ENCODE assay signal across 27 cellular contexts in the genomic region with DNA sequence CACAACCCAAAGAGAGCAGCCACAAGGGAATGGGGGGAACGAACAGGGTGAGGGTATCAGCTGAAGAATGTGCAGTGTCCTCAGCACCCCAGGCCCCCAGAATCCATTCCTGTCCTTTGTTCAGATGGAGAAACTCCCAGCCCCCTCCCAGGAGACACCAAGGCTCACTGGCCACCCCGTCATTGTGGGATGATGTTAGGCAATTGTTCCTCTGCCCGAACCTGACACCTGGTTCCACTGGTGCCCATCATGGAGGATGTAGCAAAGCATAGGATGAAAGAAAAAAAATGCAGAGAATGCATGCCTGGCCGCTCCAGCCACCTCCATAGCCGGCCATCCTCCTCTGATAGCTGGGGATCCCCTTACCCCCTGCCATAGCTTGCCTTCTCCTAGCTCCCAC.
"Had no signal": no experiment of that assay in that cellular context is flagged by ENCODE, and none has a peak within 500 bp of the region (broad histone marks: within the 10 kb centered on the region; RNA-seq: fewer than 3 reads in every experiment).

No MANE protein-coding gene starts in this region.

- H3K36me3 Mint-ChIP-seq: activated naive CD4-positive, alpha-beta T cell treated with anti-CD3 and anti-CD28 coated beads, Interleukin-2, amount 10 ng/mL, durations not matched to agents 7 days and 5 days; activated naive CD8-positive, alpha-beta T cell; brain had no signal

- H3K9me3 Mint-ChIP-seq: activated CD4-positive, alpha-beta memory T cell treated with anti-CD3 and anti-CD28 coated beads, Interleukin-2, amount 10 ng/mL, durations not matched to agents 7 days and 5 days; activated naive CD4-positive, alpha-beta T cell treated with anti-CD3 and anti-CD28 coated beads, Interleukin-2, amount 10 ng/mL, durations not matched to agents 7 days and 5 days; activated naive CD8-positive, alpha-beta T cell treated with anti-CD3 and anti-CD28 coated beads, Interleukin-2, amount 50 U/mL, for 24 hours had no signal

- H3K27me3 ChIP-seq: SJCRH30 had no signal

- H3K4me3 ChIP-seq: SJCRH30, SK-N-MC had no signal

- H3K27ac Mint-ChIP-seq: activated CD4-positive, alpha-beta memory T cell treated with anti-CD3 and anti-CD28 coated beads, Interleukin-2, amount 10 ng/mL, durations not matched to agents 7 days and 5 days; activated naive CD4-positive, alpha-beta T cell treated with anti-CD3 and anti-CD28 coated beads, Interleukin-2, amount 10 ng/mL, durations not matched to agents 7 days and 5 days; activated naive CD8-positive, alpha-beta T cell; activated naive CD8-positive, alpha-beta T cell treated with anti-CD3 and anti-CD28 coated beads, Interleukin-2, amount 50 U/mL, for 24 hours; brain had no signal

- DNase-seq: activated CD4-positive, alpha-beta memory T cell treated with anti-CD3 and anti-CD28 coated beads, Interleukin-2, amount 10 ng/mL, durations not matched to agents 7 days and 5 days; activated CD4-positive, alpha-beta T cell treated with anti-CD3 and anti-CD28 coated beads for 1 hour; activated CD4-positive, alpha-beta T cell treated with anti-CD3 and anti-CD28 coated beads for 48 hours; activated CD4-positive, CD25-positive, alpha-beta regulatory T cell; activated effector memory CD4-positive, alpha-beta T cell treated with Interleukin-2 at 50 U/mL for 16 hours; activated naive CD4-positive, alpha-beta T cell treated with anti-CD3 and anti-CD28 coated beads, Interleukin-2, amount 10 ng/mL, durations not matched to agents 7 days and 5 days; activated naive CD8-positive, alpha-beta T cell treated with anti-CD3 and anti-CD28 coated beads, Interleukin-2, amount 50 U/mL, for 24 hours; anterior cingulate cortex; MM.1S; MV-4-11; NCI-H1092 treated with DMSO at 0.1 percent for 48 hours; NCI-H1417; NCI-H146; NCI-H187; NCI-H2081; NCI-H2171 treated with DMSO at 0.1 percent for 48 hours; NCI-H226; NCI-H524 treated with DMSO at 0.1 percent for 48 hours; SHP77; SJCRH30; T1000; WERI-Rb-1 had no signal

- H3K4me1 Mint-ChIP-seq: activated CD4-positive, alpha-beta memory T cell treated with anti-CD3 and anti-CD28 coated beads, Interleukin-2, amount 10 ng/mL, durations not matched to agents 7 days and 5 days; activated naive CD4-positive, alpha-beta T cell treated with anti-CD3 and anti-CD28 coated beads, Interleukin-2, amount 10 ng/mL, durations not matched to agents 7 days and 5 days; activated naive CD8-positive, alpha-beta T cell treated with anti-CD3 and anti-CD28 coated beads, Interleukin-2, amount 50 U/mL, for 24 hours had no signal

- H3K36me3 ChIP-seq: SJCRH30, WERI-Rb-1 had no signal

- H3K27ac ChIP-seq: KMS-11, SJCRH30, SK-N-MC, WERI-Rb-1 had no signal

- ATAC-seq: activated naive CD8-positive, alpha-beta T cell treated with anti-CD3 and anti-CD28 coated beads, Interleukin-2, amount 50 U/mL, for 24 hours; Panc1 had no signal

- H3K27me3 Mint-ChIP-seq: activated CD4-positive, alpha-beta memory T cell treated with anti-CD3 and anti-CD28 coated beads, Interleukin-2, amount 10 ng/mL, durations not matched to agents 7 days and 5 days; brain had no signal

- H3K4me3 Mint-ChIP-seq: activated CD4-positive, alpha-beta memory T cell treated with anti-CD3 and anti-CD28 coated beads, Interleukin-2, amount 10 ng/mL, durations not matched to agents 7 days and 5 days; activated naive CD4-positive, alpha-beta T cell treated with anti-CD3 and anti-CD28 coated beads, Interleukin-2, amount 10 ng/mL, durations not matched to agents 7 days and 5 days; activated naive CD8-positive, alpha-beta T cell; activated naive CD8-positive, alpha-beta T cell treated with anti-CD3 and anti-CD28 coated beads, Interleukin-2, amount 50 U/mL, for 24 hours; brain had no signal
